In the genomic region with DNA sequence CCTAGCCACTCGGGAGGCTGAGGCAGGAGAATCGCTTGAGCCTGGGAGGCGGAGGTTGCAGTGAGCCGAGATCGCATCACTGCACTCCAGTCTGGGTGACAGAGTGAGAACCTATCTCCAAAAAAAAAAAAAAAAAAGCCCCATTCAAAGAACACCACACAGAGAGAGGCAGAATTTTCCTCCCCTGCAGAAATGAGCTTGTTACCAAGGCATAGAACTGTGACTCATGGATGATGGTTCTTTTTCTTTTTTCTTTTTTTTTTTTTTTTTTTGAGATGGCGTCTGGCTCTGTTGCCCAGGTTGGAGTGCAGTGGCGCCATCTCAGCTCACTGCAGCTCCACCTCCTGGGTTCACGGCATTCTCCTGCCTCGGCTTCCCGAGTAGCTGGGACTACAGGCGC, we compare ENCODE assay signal across 10 cellular contexts. TPM values are rescaled to one million over a fixed set of nuclear protein-coding genes. Genes with fewer than 3 reads are reported as not detected.
"Had no signal": no experiment of that assay in that cellular context is flagged by ENCODE, and none has a peak within 500 bp of the region (broad histone marks: within the 10 kb centered on the region; RNA-seq: fewer than 3 reads in every experiment).

No MANE protein-coding gene starts in this region.

RNA-seq across cellular contexts. Expression of a gene that starts 12.1 kb away (rescaled TPM):
- total RNA-seq: endothelial cell of umbilical vein; left lobe of liver; lower leg skin; naive thymus-derived CD8-positive, alpha-beta T cell; pulmonary artery endothelial cell; right atrium auricular region; thoracic aorta; ureter had no signal
- polyA plus RNA-seq: endothelial cell of umbilical vein, heart right ventricle, mammary epithelial cell had no signal
